In genomic region chr10:126350216-126350992, GRCh38 we compare ENCODE assay signal across 12 cellular contexts. TPM values are rescaled to one million over a fixed set of nuclear protein-coding genes. Genes with fewer than 3 reads are reported as not detected.
A peak's percentile ranks its signal among the peaks of the same experiment; 100 is the strongest.
DNase-seq lines count a peak whose midpoint lies in the region; ATAC-seq and TF ChIP-seq lines count a peak whose summit lies in the region.
"Had no signal": no experiment of that assay in that cellular context is flagged by ENCODE, and none has a peak within 500 bp of the region (broad histone marks: within the 10 kb centered on the region; RNA-seq: fewer than 3 reads in every experiment).

No MANE protein-coding gene starts in this region.

- DNase-seq in EH (ENCODE audit: low read depth): peak; percentile 96
- peak; percentile 76 for DNase-seq in RKO (ENCODE audit: low spot score)
- peak; percentile 48 for DNase-seq in fibroblast of gingiva (ENCODE audit: low read depth)
- DNase-seq in osteoblast (ENCODE audit: insufficient read length, low spot score, missing footprints): peak; percentile 90
- no peak for DNase-seq in NAMALWA (ENCODE audit: low spot score)
- DNase-seq in DMS79 (lab: John Stamatoyannopoulos, UW): no peak
- DNase-seq: activated CD4-positive, alpha-beta T cell treated with anti-CD3 and anti-CD28 coated beads, Interleukin-2, amount 50 U/mL, for 48 hours; NCI-H1417; RPMI8226; stimulated activated naive CD4-positive, alpha-beta T cell treated with Interleukin-2 at 50 U/mL for 16 hours had no signal

- peaks cover 68% of the 10 kb centered on the region for H3K79me2 ChIP-seq in osteoblast (ENCODE audit: insufficient read depth, low read length)

- no peak overlapping the region for H2AFZ ChIP-seq in osteoblast (ENCODE audit: low read length)

- peak overlapping the region; percentile 66 for H3K4me2 ChIP-seq in osteoblast (ENCODE audit: insufficient read depth, low read length)

- no peaks in the 10 kb centered on the region for H3K27me3 ChIP-seq in osteoblast (ENCODE audit: insufficient read depth, low read length)

- TF ChIP-seq CTCF in osteoblast (IDR thresholded peaks at IDR 0.05; ENCODE audit: extremely low read depth, low read depth, low read length): no peak

- H3K27ac ChIP-seq in osteoblast (ENCODE audit: low read depth, low read length): peak overlapping the region; percentile 93

- H3K9me3 ChIP-seq in osteoblast (ENCODE audit: low read depth, low read length): no peaks in the 10 kb centered on the region

- ATAC-seq in GM18520 (IDR thresholded peaks at IDR 0.05; ENCODE audit: unreplicated experiment) (no peak), GM19328 (IDR thresholded peaks at IDR 0.05; ENCODE audit: unreplicated experiment) (no peak)

- H4K20me1 ChIP-seq in osteoblast (ENCODE audit: insufficient read depth, low read length): peaks cover 19% of the 10 kb centered on the region

- H3K4me3 ChIP-seq in osteoblast (ENCODE audit: insufficient read depth, low read length): no peak overlapping the region

- peaks cover 21% of the 10 kb centered on the region for H3K4me1 ChIP-seq in osteoblast (ENCODE audit: insufficient read depth, low read length)

- peaks cover 11% of the 10 kb centered on the region for H3K36me3 ChIP-seq in osteoblast (ENCODE audit: insufficient read depth, low read length)

RNA-seq across cellular contexts. Expression of gene ADAM12, which starts 37.9 kb away (rescaled TPM):
- 345 and 361 TPM in 2 replicates for total RNA-seq in osteoblast

Comparison
In these comparisons a context has a peak if more than half of its experiments do, and no peak if none do; other contexts are left out.
1. DNase-seq: peak in EH (single experiment), RKO (single experiment), fibroblast of gingiva (single experiment) and osteoblast (single experiment); none in NAMALWA (single experiment) and DMS79 (single experiment).